In the genomic region with DNA sequence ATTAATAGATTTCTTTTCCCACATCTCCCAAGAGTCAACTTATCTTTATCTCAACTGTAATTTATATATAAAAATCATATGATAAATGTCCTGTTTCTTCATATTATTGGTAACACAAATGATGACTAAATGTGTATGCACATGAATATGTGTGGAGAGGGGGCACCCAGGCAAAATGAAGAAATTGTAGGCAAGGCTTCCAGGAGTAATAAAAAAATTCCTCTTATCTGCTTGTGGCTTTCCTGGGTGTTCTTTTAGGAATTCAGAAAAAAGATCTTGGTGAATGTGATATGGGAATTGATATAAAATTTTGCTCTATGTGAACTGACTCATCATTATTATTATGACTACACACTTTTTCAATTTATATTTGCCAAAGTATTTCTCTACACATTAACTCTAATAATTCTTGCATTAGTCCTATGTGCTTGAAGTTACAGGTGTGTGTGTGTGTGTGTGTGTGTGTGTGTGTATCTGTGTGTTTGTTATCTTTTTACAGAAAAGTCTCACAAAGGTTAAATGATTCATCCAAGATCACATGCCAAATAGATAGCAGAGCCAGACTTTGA, we compare ENCODE assay signal across 10 cellular contexts.
"Had no signal": no experiment of that assay in that cellular context is flagged by ENCODE, and none has a peak within 500 bp of the region (broad histone marks: within the 10 kb centered on the region; RNA-seq: fewer than 3 reads in every experiment).

No MANE protein-coding gene starts in this region.

- H3K9me3 Mint-ChIP-seq: GM23338, H9, HFFc6 had no signal

- DNase-seq: H9, HFFc6, IMR-90, KBM-7 had no signal

- H3K4me1 Mint-ChIP-seq: H9 had no signal

- H3K9ac ChIP-seq: KMS-11 had no signal

- H3K4me3 Mint-ChIP-seq: GM23338, H9, HFFc6 had no signal

- H3K27ac Mint-ChIP-seq: GM23338, H9, HFFc6 had no signal

- FAIRE-seq: H1, H54, HTR-8/SVneo had no signal

- H2AFZ ChIP-seq: GM23338 had no signal

- H3K27ac ChIP-seq: KMS-11 had no signal

- H3K4me3 ChIP-seq: GM23338 had no signal

- H3K4me2 ChIP-seq: GM23338, KMS-11 had no signal

- ATAC-seq: GM23338, HCT116 had no signal
